8 cellular contexts compared by ENCODE assay signal in genomic region chr12:57755194-57755453, GRCh38. TPM values are rescaled to one million over a fixed set of nuclear protein-coding genes. Genes with fewer than 3 reads are reported as not detected.
DNase-seq lines count a peak whose midpoint lies in the region; ATAC-seq, FAIRE-seq and TF ChIP-seq lines count a peak whose summit lies in the region.

No MANE protein-coding gene starts in this region.

- H3K4me1 ChIP-seq in SJCRH30: peaks cover 27% of the 10 kb centered on the region
- H3K4me1 ChIP-seq in small intestine (ENCODE audit: control insufficient read depth in 2 of 2, insufficient read depth in 1 of 2, low read depth in 1 of 2, low read length in 1 of 2): peaks cover 2% of the 10 kb centered on the region in 2 donors

- FAIRE-seq in small intestine (lab: Jason Lieb, UNC) (no peak), GM12891 (lab: Jason Lieb, UNC) (no peak)

- DNase-seq in GM12864 (ENCODE audit: low read depth): no peak
- DNase-seq in SJCRH30: no peak
- no peak for DNase-seq in foreskin fibroblast
- no peak for DNase-seq in small intestine
- DNase-seq in GM12891 (ENCODE audit: insufficient read length, low spot score): no peak
- DNase-seq in hypothalamus (lab: John Stamatoyannopoulos, UW): no peak
- DNase-seq in activated naive CD4-positive, alpha-beta T cell treated with anti-CD3 and anti-CD28 coated beads, Interleukin-2, amount 50 U/mL, for 72 hours (ENCODE audit: low spot score in 2 of 2): no peak

- H3K27ac ChIP-seq in SJCRH30 (no peak overlapping the region), small intestine (ENCODE audit: low read depth in 1 of 2, low read length in 1 of 2) (no peak overlapping the region)

- 0% methylated on average over 1 to 34 of the region's 34 CpGs for WGBS in small intestine, 3 donors

- TF ChIP-seq CTCF in GM12864 (IDR thresholded peaks at IDR 0.05; ENCODE audit: low read depth, low read length, missing control alignments) (no peak), foreskin fibroblast (IDR thresholded peaks at IDR 0.05; ENCODE audit: low read depth, low read length) (no peak)

- ATAC-seq in activated naive CD4-positive, alpha-beta T cell treated with anti-CD3 and anti-CD28 coated beads, Interleukin-2, amount 50 U/mL, for 72 hours: no peak
- ATAC-seq in HG02840 (IDR thresholded peaks at IDR 0.05; ENCODE audit: low FRiP score, unreplicated experiment): no peak

- H3K9me3 ChIP-seq in SJCRH30 (replicated peaks) (no peaks in the 10 kb centered on the region), small intestine (ENCODE audit: control insufficient read depth, low read depth) (no peaks in the 10 kb centered on the region)

- H3K4me3 ChIP-seq in GM12864 (ENCODE audit: low read depth, low read length) (peak overlapping the region; percentile 53), SJCRH30 (peak overlapping the region; percentile 60), foreskin fibroblast (ENCODE audit: low read depth in 1 of 2, low read length in 2 of 2) (peak overlapping the region; percentile 36 to 50), small intestine (ENCODE audit: low read depth in 1 of 2, low read length in 2 of 2) (peak overlapping the region; percentile 79 to 85)

- no peak overlapping the region for H3K27ac Mint-ChIP-seq in activated naive CD4-positive, alpha-beta T cell treated with anti-CD3 and anti-CD28 coated beads, Interleukin-2, amount 50 U/mL, for 72 hours

- H3K9me3 Mint-ChIP-seq in activated naive CD4-positive, alpha-beta T cell treated with anti-CD3 and anti-CD28 coated beads, Interleukin-2, amount 50 U/mL, for 72 hours: no peaks in the 10 kb centered on the region

- peaks cover 19% of the 10 kb centered on the region for H3K36me3 ChIP-seq in SJCRH30
- peaks cover 0 to 3% of the 10 kb centered on the region in 2 donors for H3K36me3 ChIP-seq in small intestine (ENCODE audit: control insufficient read depth in 2 of 2, insufficient read depth in 2 of 2, low read length in 2 of 2)

- no peak for TF ChIP-seq POLR2A in GM12891 (IDR thresholded peaks at IDR 0.05; ENCODE audit: low read depth, low read length)

- H3K27me3 ChIP-seq in SJCRH30 (peaks cover 7% of the 10 kb centered on the region), small intestine (ENCODE audit: control insufficient read depth in 2 of 2, insufficient read depth in 2 of 2, low read length in 2 of 2) (no peaks in the 10 kb centered on the region)

- H3K36me3 Mint-ChIP-seq in activated naive CD4-positive, alpha-beta T cell treated with anti-CD3 and anti-CD28 coated beads, Interleukin-2, amount 50 U/mL, for 72 hours: peaks cover 31 to 34% of the 10 kb centered on the region in 2 donors

TF ChIP-seq in GM12891, 5 proteins besides CTCF, POLR2A, EP300 and RAD21:
- TF ChIP-seq PAX5 (IDR thresholded peaks at IDR 0.05; ENCODE audit: insufficient read depth, low read length, severe bottlenecking) (no peak), TAF1 (IDR thresholded peaks at IDR 0.05; ENCODE audit: low read depth, low read length) (no peak), POU2F2 (IDR thresholded peaks at IDR 0.05; ENCODE audit: low read depth, low read length) (no peak), POLR2AphosphoS5 (IDR thresholded peaks at IDR 0.05; ENCODE audit: low read depth, low read length) (no peak), SPI1 (IDR thresholded peaks at IDR 0.05; ENCODE audit: low read depth, low read length) (no peak)

RNA-seq across cellular contexts. Expression of gene MARCHF9, which starts 0.2 kb away (rescaled TPM):
- total RNA-seq in SJCRH30 (2014; rRNA removed; shearing (Covaris generic)): 136 and 147 TPM in 2 replicates
- 10 to 100 TPM in 1 of 3 donors, 1 to 10 TPM in 2; 8.4 to 13.8 (median 8.9) TPM for polyA plus RNA-seq in small intestine
- 6.8 TPM for polyA plus RNA-seq in GM12891 (2012; ENCODE audit: low read depth, missing spikeins)
- total RNA-seq in activated naive CD4-positive, alpha-beta T cell treated with anti-CD3 and anti-CD28 coated beads, Interleukin-2, amount 50 U/mL, for 72 hours: 10 to 100 TPM; 17.4 to 26.4 TPM

RNA-seq across cellular contexts. Expression of gene CDK4, which starts 3.0 kb away (rescaled TPM):
- total RNA-seq in SJCRH30 (2014; rRNA removed; shearing (Covaris generic)): 5,376 and 5,685 TPM in 2 replicates
- polyA plus RNA-seq in small intestine: 10 to 100 TPM; 13.2 to 98.8 (median 41.6) TPM
- 100 TPM for polyA plus RNA-seq in GM12891 (2012; ENCODE audit: low read depth, missing spikeins)
- 100 to 1,000 TPM; 183 to 191 TPM for total RNA-seq in activated naive CD4-positive, alpha-beta T cell treated with anti-CD3 and anti-CD28 coated beads, Interleukin-2, amount 50 U/mL, for 72 hours

RNA-seq across cellular contexts. Expression of gene TSPAN31, which starts 10.3 kb away (rescaled TPM):
- total RNA-seq in SJCRH30 (2014; rRNA removed; shearing (Covaris generic)): 292 and 318 TPM in 2 replicates
- 10 to 100 TPM; 13.2 to 33.7 (median 15.4) TPM for polyA plus RNA-seq in small intestine
- polyA plus RNA-seq in GM12891 (2012; ENCODE audit: low read depth, missing spikeins): 24.1 TPM
- total RNA-seq in activated naive CD4-positive, alpha-beta T cell treated with anti-CD3 and anti-CD28 coated beads, Interleukin-2, amount 50 U/mL, for 72 hours: 10 to 100 TPM in 1 of 2 donors, 1 to 10 TPM in 1; 9.7 to 15.1 TPM

RNA-seq across cellular contexts. Expression of gene CYP27B1, which starts 11.8 kb away (rescaled TPM):
- 72.6 and 97.4 TPM in 2 replicates for total RNA-seq in SJCRH30 (2014; rRNA removed; shearing (Covaris generic))
- polyA plus RNA-seq in small intestine: 1 to 10 TPM in 2 of 3 donors, under 1 TPM in 1; 0.27 to 1.4 (median 1.1) TPM
- 0.85 TPM for polyA plus RNA-seq in GM12891 (2012; ENCODE audit: low read depth, missing spikeins)
- 10 to 100 TPM in 1 of 2 donors, 1 to 10 TPM in 1; 7.6 to 14.7 TPM for total RNA-seq in activated naive CD4-positive, alpha-beta T cell treated with anti-CD3 and anti-CD28 coated beads, Interleukin-2, amount 50 U/mL, for 72 hours

RNA-seq across cellular contexts. Expression of gene AGAP2, which starts 16.6 kb away (rescaled TPM):
- total RNA-seq in SJCRH30 (2014; rRNA removed; shearing (Covaris generic)): 38.6 and 39.7 TPM in 2 replicates
- 1 to 10 TPM in 2 of 3 donors, under 1 TPM in 1; 0.67 to 1.8 (median 1.1) TPM for polyA plus RNA-seq in small intestine
- polyA plus RNA-seq in GM12891 (2012; ENCODE audit: low read depth, missing spikeins): 6.3 TPM
- total RNA-seq in activated naive CD4-positive, alpha-beta T cell treated with anti-CD3 and anti-CD28 coated beads, Interleukin-2, amount 50 U/mL, for 72 hours: 10 to 100 TPM; 28.9 to 38.4 TPM

Comparison
In these comparisons a context has a peak if more than half of its experiments do, and no peak if none do; other contexts are left out.
1. RNA of gene CDK4, which starts 3.0 kb away (total RNA-seq): 5,376 to 5,685 TPM in SJCRH30; 183 to 191 TPM in activated naive CD4-positive, alpha-beta T cell treated with anti-CD3 and anti-CD28 coated beads, Interleukin-2, amount 50 U/mL, for 72 hours; every median in the first group is over 10 times any median in the second.
2. RNA of gene TSPAN31, which starts 10.3 kb away (total RNA-seq): 292 to 318 TPM in SJCRH30; 9.7 to 15.1 TPM in activated naive CD4-positive, alpha-beta T cell treated with anti-CD3 and anti-CD28 coated beads, Interleukin-2, amount 50 U/mL, for 72 hours; every median in the first group is over 10 times any median in the second.
3. Peak in every context shown above with its lines, with median percentiles within 50 percentile points of each other: H3K4me3 ChIP-seq.